Comparison of ENCODE assay signal across 8 cellular contexts in the genomic region with DNA sequence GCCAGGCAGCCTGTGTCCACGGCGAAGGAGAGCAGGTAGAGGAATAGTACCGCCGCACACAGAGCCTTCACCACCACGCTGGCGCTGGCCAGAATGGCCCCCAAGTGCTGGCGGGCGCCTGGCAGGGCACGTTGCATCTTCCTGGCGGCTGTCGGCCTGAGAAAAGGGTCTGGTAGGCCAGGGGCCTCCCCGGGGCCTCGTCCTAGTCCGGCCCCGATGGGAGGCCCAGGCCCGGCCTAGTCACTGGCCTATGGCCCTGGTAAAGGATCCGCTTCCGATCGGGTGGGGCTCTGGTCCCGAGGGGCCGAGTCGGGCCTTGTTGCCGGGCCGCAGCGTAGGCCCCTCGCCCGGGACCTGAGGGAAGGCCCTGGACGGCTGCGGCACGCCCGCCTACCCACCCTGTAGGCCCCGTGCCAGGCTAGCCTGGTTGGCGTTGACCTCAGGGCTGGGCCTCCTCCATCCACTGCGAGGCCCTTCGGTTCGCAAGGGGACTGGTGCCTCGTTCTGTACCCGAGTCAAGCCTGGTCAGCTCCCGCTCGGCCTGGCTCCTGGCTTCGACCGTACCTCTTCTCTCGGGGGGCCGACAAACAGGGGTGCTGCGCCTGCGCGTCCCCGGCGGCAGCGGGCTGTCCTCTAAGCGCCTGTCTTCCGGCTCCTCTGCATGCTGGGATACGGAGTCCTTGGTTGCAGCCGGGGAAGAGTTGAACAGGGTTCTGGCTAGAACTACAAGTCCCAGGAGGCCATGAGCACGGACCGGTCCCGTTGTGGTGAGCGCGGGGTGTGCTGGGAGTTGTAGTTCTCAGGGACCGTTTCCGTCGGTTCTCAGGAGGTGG. TPM values are rescaled to one million over a fixed set of nuclear protein-coding genes. Genes with fewer than 3 reads are reported as not detected.
DNase-seq lines count a peak whose midpoint lies in the region; ATAC-seq and FAIRE-seq lines count a peak whose summit lies in the region.

A gene with protein sequence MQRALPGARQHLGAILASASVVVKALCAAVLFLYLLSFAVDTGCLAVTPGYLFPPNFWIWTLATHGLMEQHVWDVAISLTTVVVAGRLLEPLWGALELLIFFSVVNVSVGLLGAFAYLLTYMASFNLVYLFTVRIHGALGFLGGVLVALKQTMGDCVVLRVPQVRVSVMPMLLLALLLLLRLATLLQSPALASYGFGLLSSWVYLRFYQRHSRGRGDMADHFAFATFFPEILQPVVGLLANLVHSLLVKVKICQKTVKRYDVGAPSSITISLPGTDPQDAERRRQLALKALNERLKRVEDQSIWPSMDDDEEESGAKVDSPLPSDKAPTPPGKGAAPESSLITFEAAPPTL (minus strand): TSS at position 595 of the 833 bp plus-strand sequence. CDS start 458 bp downstream, at position 137.

- H3K27ac ChIP-seq in KOPT-K1 (ENCODE audit: low read depth, low read length, poor library complexity, severe bottlenecking): peak within 1 kb of the TSS; percentile 69
- H3K27ac ChIP-seq in muscle layer of colon (ENCODE audit: low read depth, low read length): peak within 1 kb of the TSS; percentile 67

- peak within 1 kb of the TSS; percentile 94 to 96 for H3K4me3 ChIP-seq in muscle layer of colon (ENCODE audit: low read depth in 1 of 2, low read length in 2 of 2)

- no peaks in the 10 kb centered on the region for H3K27me3 ChIP-seq in muscle layer of colon (ENCODE audit: control insufficient read depth in 1 of 2, insufficient read depth in 2 of 2, low read length in 2 of 2)

- H3K4me3 Mint-ChIP-seq in activated T-cell treated with anti-CD3 and anti-CD28 coated beads, Interleukin-2, amount 50 U/mL, for 72 hours: peak within 1 kb of the TSS; percentile 90 to 97

- H3K36me3 Mint-ChIP-seq in activated T-cell treated with anti-CD3 and anti-CD28 coated beads, Interleukin-2, amount 50 U/mL, for 72 hours (ENCODE audit: insufficient read depth in 2 of 2): peaks cover 6 to 10% of the 10 kb centered on the region in 2 donors

- H3K27me3 Mint-ChIP-seq in activated T-cell treated with anti-CD3 and anti-CD28 coated beads, Interleukin-2, amount 50 U/mL, for 72 hours (ENCODE audit: low read depth): no peaks in the 10 kb centered on the region

- peak; percentile 90 for DNase-seq in DMS79 (lab: John Stamatoyannopoulos, UW)
- peak; percentile 95 for DNase-seq in RCC 7860 (ENCODE audit: low spot score)
- DNase-seq in activated T-cell treated with anti-CD3 and anti-CD28 coated beads, Interleukin-2, amount 50 U/mL, for 72 hours: peak; percentile 95 to 96
- DNase-seq in stimulated activated CD8-positive, alpha-beta memory T cell treated with anti-CD3 and anti-CD28 coated beads, Interleukin-7, amount 100 ng/mL, for 24 hours (ENCODE audit: low read depth): peak; percentile 87

- H3K4me1 Mint-ChIP-seq in activated T-cell treated with anti-CD3 and anti-CD28 coated beads, Interleukin-2, amount 50 U/mL, for 72 hours (ENCODE audit: low read depth): peaks cover 44% of the 10 kb centered on the region

- no peaks in the 10 kb centered on the region for H3K9me3 Mint-ChIP-seq in activated T-cell treated with anti-CD3 and anti-CD28 coated beads, Interleukin-2, amount 50 U/mL, for 72 hours

- peaks cover 35% of the 10 kb centered on the region for H3K4me1 ChIP-seq in muscle layer of colon (ENCODE audit: insufficient read depth, low read length)

- H3K36me3 ChIP-seq in KOPT-K1 (ENCODE audit: insufficient read depth, low read length) (peaks cover 40% of the 10 kb centered on the region), muscle layer of colon (ENCODE audit: insufficient read depth, low read length) (peaks cover 40% of the 10 kb centered on the region)

- FAIRE-seq in RCC 7860 (lab: Jason Lieb, UNC): peak; percentile 84

- peak; percentile 99 for ATAC-seq in GM21786 (IDR thresholded peaks at IDR 0.05; ENCODE audit: unreplicated experiment)
- peak; percentile 100 for ATAC-seq in activated T-cell treated with anti-CD3 and anti-CD28 coated beads, Interleukin-2, amount 50 U/mL, for 72 hours (replicated peaks in 1 of 2)
- ATAC-seq in esophagus mucosa: peak; percentile 95

- peak within 1 kb of the TSS; percentile 98 for H3K27ac Mint-ChIP-seq in activated T-cell treated with anti-CD3 and anti-CD28 coated beads, Interleukin-2, amount 50 U/mL, for 72 hours

- no peaks in the 10 kb centered on the region for H3K9me3 ChIP-seq in KOPT-K1 (ENCODE audit: insufficient read depth, low read length, poor library complexity, severe bottlenecking)
- H3K9me3 ChIP-seq in muscle layer of colon (ENCODE audit: low read length): no peaks in the 10 kb centered on the region

- peak within 1 kb of the TSS; percentile 95 for H3K9ac ChIP-seq in muscle layer of colon (ENCODE audit: low read length)

RNA-seq across cellular contexts. Expression of the gene that starts here (rescaled TPM):
- 10 to 100 TPM; 21.5 to 22.6 TPM for total RNA-seq in activated T-cell treated with anti-CD3 and anti-CD28 coated beads, Interleukin-2, amount 50 U/mL, for 72 hours
- 19.3 TPM for total RNA-seq in esophagus mucosa

Comparison
In these comparisons a context has a peak if more than half of its experiments do, and no peak if none do; other contexts are left out.
1. Peak in every context shown above with its lines: DNase-seq, ATAC-seq, H3K4me3 ChIP-seq and H3K27ac ChIP-seq.